In genomic region chr17:41717408-41718286, GRCh38 we compare ENCODE assay signal across 11 cellular contexts. TPM values are rescaled to one million over a fixed set of nuclear protein-coding genes. Genes with fewer than 3 reads are reported as not detected.
DNase-seq lines count a peak whose midpoint lies in the region; ATAC-seq and TF ChIP-seq lines count a peak whose summit lies in the region.
"Had no signal": no experiment of that assay in that cellular context is flagged by ENCODE, and none has a peak within 500 bp of the region (broad histone marks: within the 10 kb centered on the region; RNA-seq: fewer than 3 reads in every experiment).

No MANE protein-coding gene starts in this region.

- peak overlapping the region; percentile 13 for H3K27ac ChIP-seq in RWPE2 (ENCODE audit: poor library complexity, severe bottlenecking)
- peak overlapping the region; percentile 61 for H3K27ac ChIP-seq in vagina
- no peak overlapping the region for H3K27ac ChIP-seq in Peyer's patch

- H3K4me1 ChIP-seq in RWPE2 (ENCODE audit: insufficient read depth, poor library complexity, severe bottlenecking) (peaks cover 12% of the 10 kb centered on the region), vagina (peaks cover 15% of the 10 kb centered on the region), Peyer's patch (no peaks in the 10 kb centered on the region)

- POLR2A ChIA-PET in HEK293T (lab: Yijun Ruan, JAX) = interaction anchor here (0.5 to 8.6 kb wide), 6 partner anchors 11 to 201 kb away, joined by 3 to 72 read pairs (median 4); partner anchors contain the start of genes ACLY and EIF1

- H3K36me3 ChIP-seq in RWPE2 (ENCODE audit: low read depth) (no peaks in the 10 kb centered on the region), vagina (no peaks in the 10 kb centered on the region), Peyer's patch (no peaks in the 10 kb centered on the region)

- no peaks in the 10 kb centered on the region for H3K27me3 ChIP-seq in RWPE2 (ENCODE audit: insufficient read depth, poor library complexity, severe bottlenecking)
- no peaks in the 10 kb centered on the region for H3K27me3 ChIP-seq in vagina
- H3K27me3 ChIP-seq in Peyer's patch = no peaks in the 10 kb centered on the region

- DNase-seq in stimulated activated CD4-positive, alpha-beta T cell treated with anti-CD3 and anti-CD28 coated beads, Interleukin-2, amount 100 ng/mL, for 4 hours (ENCODE audit: low read depth) = peak; percentile 22
- no peak for DNase-seq in stimulated activated CD4-positive, alpha-beta T cell treated with anti-CD3 and anti-CD28 coated beads, Interleukin-4, amount 100 ng/mL, for 24 hours
- DNase-seq in RWPE2 (ENCODE audit: low spot score) = no peak
- DNase-seq in fibroblast of mammary gland (ENCODE audit: low read depth) = peak; percentile 34
- DNase-seq in vagina (ENCODE audit: extremely low spot score in 2 of 2) = no peak
- no peak for DNase-seq in HEK293T (ENCODE audit: extremely low spot score)
- no peak for DNase-seq in Peyer's patch
- DNase-seq: activated B cell treated with CpG ODN at 0.5 μM for 24 hours, NCI-H2081, right cardiac atrium had no signal

- H3K9me3 ChIP-seq in RWPE2 (ENCODE audit: severe bottlenecking) = no peaks in the 10 kb centered on the region
- H3K9me3 ChIP-seq in vagina = no peaks in the 10 kb centered on the region
- no peaks in the 10 kb centered on the region for H3K9me3 ChIP-seq in Peyer's patch

- TF ChIP-seq POLR2A in vagina (IDR thresholded peaks at IDR 0.05) = no peak
- TF ChIP-seq POLR2A in Peyer's patch (IDR thresholded peaks at IDR 0.05) = no peak

- TF ChIP-seq CTCF in RWPE2 (IDR thresholded peaks at IDR 0.05; ENCODE audit: poor library complexity, severe bottlenecking) (no peak), fibroblast of mammary gland (conservative IDR thresholded peaks at IDR 0.05; ENCODE audit: control insufficient read depth, insufficient read depth, low read depth, low read length) (no peak), vagina (IDR thresholded peaks at IDR 0.05) (no peak), Peyer's patch (IDR thresholded peaks at IDR 0.05) (no peak)

- CTCF ChIA-PET in HEK293T (lab: Yijun Ruan, JAX) = interaction anchor here (2.1 kb wide), 1 partner anchor 22 kb away, joined by 8 read pairs; no protein-coding TSS in a partner anchor

- peak; percentile 89 for ATAC-seq in RWPE2 (ENCODE audit: low read depth)
- no peak for ATAC-seq in GM21717 (IDR thresholded peaks at IDR 0.05; ENCODE audit: unreplicated experiment)

- H3K4me3 ChIP-seq in RWPE2 (ENCODE audit: severe bottlenecking) (no peak overlapping the region), fibroblast of mammary gland (ENCODE audit: control insufficient read depth, low read depth, low read length) (no peak overlapping the region), vagina (no peak overlapping the region), Peyer's patch (no peak overlapping the region)

- intact Hi-C loops in vagina (cut with DNase I) = no loop called here

TF ChIP-seq in HEK293T, 16 proteins besides CTCF, POLR2A, EP300 and RAD21:
- no peak for TF ChIP-seq HDGF (IDR thresholded peaks at IDR 0.05; ENCODE audit: borderline replicate concordance)
- no peak for TF ChIP-seq SUZ12 (IDR thresholded peaks at IDR 0.05)
- no peak for TF ChIP-seq SP1 (IDR thresholded peaks at IDR 0.05)
- TF ChIP-seq PKNOX1 (IDR thresholded peaks at IDR 0.05) = no peak
TF ChIP-seq in HEK293T: peak in this region for 0.

RNA-seq across cellular contexts. Expression of gene GAST, which starts 5.5 kb away (rescaled TPM):
- total RNA-seq in vagina (not detected), Peyer's patch (not detected)
- total RNA-seq: activated B cell treated with CpG ODN at 0.5 μM for 24 hours, right cardiac atrium had no signal

RNA-seq across cellular contexts. Expression of gene HAP1, which starts 16.8 kb away (rescaled TPM):
- 1.2 TPM for total RNA-seq in vagina
- 1 to 10 TPM in 1 of 4 donors, under 1 TPM in 1, not detected in 2; 0.94 to 5.0 TPM for total RNA-seq in Peyer's patch
- total RNA-seq: right cardiac atrium had no signal

RNA-seq across cellular contexts. Expression of gene EIF1, which starts 29.0 kb away (rescaled TPM):
- total RNA-seq in vagina = 204 TPM
- 100 to 1,000 TPM; 123 to 226 (median 188) TPM for total RNA-seq in Peyer's patch

Comparison
In these comparisons a context has a peak if more than half of its experiments do, and no peak if none do; other contexts are left out.
1. DNase-seq: peak in stimulated activated CD4-positive, alpha-beta T cell treated with anti-CD3 and anti-CD28 coated beads, Interleukin-2, amount 100 ng/mL, for 4 hours (single experiment) and fibroblast of mammary gland (single experiment); none in stimulated activated CD4-positive, alpha-beta T cell treated with anti-CD3 and anti-CD28 coated beads, Interleukin-4, amount 100 ng/mL, for 24 hours (single experiment), RWPE2 (single experiment), vagina (0 of 2), HEK293T (single experiment) and Peyer's patch (0 of 3).
2. H3K27ac ChIP-seq: peak in RWPE2 (single experiment) and vagina (single experiment); none in Peyer's patch (0 of 4).